9 cellular contexts compared by ENCODE assay signal in genomic region chr14:103542545-103543088, GRCh38. TPM values are rescaled to one million over a fixed set of nuclear protein-coding genes. Genes with fewer than 3 reads are reported as not detected.
DNase-seq lines count a peak whose midpoint lies in the region; ATAC-seq lines count a peak whose summit lies in the region.
"Had no signal": no experiment of that assay in that cellular context is flagged by ENCODE, and none has a peak within 500 bp of the region (broad histone marks: within the 10 kb centered on the region; RNA-seq: fewer than 3 reads in every experiment).

No MANE protein-coding gene starts in this region.

- H3K36me3 Mint-ChIP-seq in immature natural killer cell: no peaks in the 10 kb centered on the region

- H3K27ac Mint-ChIP-seq in immature natural killer cell: no peak overlapping the region

- ATAC-seq in left ventricle myocardium superior (peak; percentile 33), GM19035 (IDR thresholded peaks at IDR 0.05; ENCODE audit: unreplicated experiment) (no peak)

- intact Hi-C loops in left ventricle myocardium superior (cut with micrococcal nuclease): no loop called here

- DNase-seq in Daoy (ENCODE audit: low read depth) (peak; percentile 66), NCI-H524 (lab: John Stamatoyannopoulos, UW) (peak; percentile 46 to 77), left ventricle myocardium superior (peak; percentile 81), putamen (ENCODE audit: low spot score) (peak; percentile 97), SKM-1 (lab: John Stamatoyannopoulos, UW; ENCODE audit: unreplicated experiment) (no peak), immature natural killer cell (no peak)
- DNase-seq in activated naive CD4-positive, alpha-beta T cell (lab: John Stamatoyannopoulos, UW): no peak
- DNase-seq: SW 1271 had no signal

- peaks cover 0 to 2% of the 10 kb centered on the region in 2 donors for H3K4me1 Mint-ChIP-seq in immature natural killer cell

- no peaks in the 10 kb centered on the region for H3K9me3 Mint-ChIP-seq in immature natural killer cell

- H3K4me3 Mint-ChIP-seq in immature natural killer cell: no peak overlapping the region

- peaks cover 0 to 4% (median 0%) of the 10 kb centered on the region in 3 donors for H3K27me3 Mint-ChIP-seq in immature natural killer cell (ENCODE audit: low read depth in 3 of 3)

RNA-seq across cellular contexts. Expression of gene TRMT61A, which starts 13.6 kb away (rescaled TPM):
- total RNA-seq in Daoy (2014; rRNA removed; shearing (Covaris generic)): 29.5 and 36.8 TPM in 2 replicates
- 5.5 TPM for total RNA-seq in left ventricle myocardium superior
- 1 to 10 TPM; 1.4 to 7.7 (median 5.0) TPM for polyA plus RNA-seq in immature natural killer cell

RNA-seq across cellular contexts. Expression of gene BAG5, which starts 19.8 kb away (rescaled TPM):
- total RNA-seq in Daoy (2014; rRNA removed; shearing (Covaris generic)): 23.5 and 28.6 TPM in 2 replicates
- 16.4 TPM for total RNA-seq in left ventricle myocardium superior
- 10 to 100 TPM; 23.5 to 58.7 (median 36.5) TPM for polyA plus RNA-seq in immature natural killer cell

RNA-seq across cellular contexts. Expression of gene CKB, which starts 20.0 kb away (rescaled TPM):
- total RNA-seq in Daoy (2014; rRNA removed; shearing (Covaris generic)): 24.7 and 28.1 TPM in 2 replicates
- 533 TPM for total RNA-seq in left ventricle myocardium superior
- 1 to 10 TPM in 2 of 3 donors, under 1 TPM in 1; 0.34 to 1.6 (median 1.1) TPM for polyA plus RNA-seq in immature natural killer cell

RNA-seq across cellular contexts. Expression of gene COA8, which starts 20.1 kb away (rescaled TPM):
- 29.4 and 48.2 TPM in 2 replicates for total RNA-seq in Daoy (2014; rRNA removed; shearing (Covaris generic))
- 56.2 TPM for total RNA-seq in left ventricle myocardium superior
- 10 to 100 TPM; 60.6 to 87.5 (median 64.5) TPM for polyA plus RNA-seq in immature natural killer cell

Comparison
In these comparisons a context has a peak if more than half of its experiments do, and no peak if none do; other contexts are left out.
1. DNase-seq: peak in Daoy (single experiment), NCI-H524 (2 of 2), left ventricle myocardium superior (single experiment) and putamen (single experiment); none in SKM-1 (single experiment), immature natural killer cell (0 of 3) and activated naive CD4-positive, alpha-beta T cell (0 of 4).
2. RNA of gene CKB, which starts 20.0 kb away (total RNA-seq): 533 TPM in left ventricle myocardium superior (single experiment); 24.7 to 28.1 TPM in Daoy; every median in the first group is over 10 times any median in the second.